1 cellular context compared by ENCODE assay signal in the genomic region with DNA sequence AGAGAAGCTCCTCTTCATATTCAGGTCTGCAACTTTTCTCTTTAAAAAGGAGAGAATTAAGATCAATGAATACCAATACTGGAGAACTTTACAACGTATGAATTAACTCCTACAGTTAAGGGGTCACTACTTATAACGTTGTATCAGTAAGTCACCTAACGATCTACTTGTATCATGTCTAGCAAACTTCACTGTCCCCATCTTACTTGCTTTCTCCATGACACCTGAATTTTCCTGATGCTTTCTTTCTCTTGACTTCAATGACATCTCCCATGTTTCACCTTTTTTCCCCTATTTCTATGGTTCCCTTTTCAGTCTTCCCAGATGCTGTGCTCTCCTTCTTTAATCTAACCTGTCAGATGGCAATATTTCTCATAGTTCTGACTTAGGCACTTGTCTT.
TF ChIP-seq lines count a peak whose summit lies in the region.

No MANE protein-coding gene starts in this region.

TF ChIP-seq in K562, 482 proteins besides CTCF, POLR2A, EP300 and RAD21:
- TF ChIP-seq, protein P1, sequence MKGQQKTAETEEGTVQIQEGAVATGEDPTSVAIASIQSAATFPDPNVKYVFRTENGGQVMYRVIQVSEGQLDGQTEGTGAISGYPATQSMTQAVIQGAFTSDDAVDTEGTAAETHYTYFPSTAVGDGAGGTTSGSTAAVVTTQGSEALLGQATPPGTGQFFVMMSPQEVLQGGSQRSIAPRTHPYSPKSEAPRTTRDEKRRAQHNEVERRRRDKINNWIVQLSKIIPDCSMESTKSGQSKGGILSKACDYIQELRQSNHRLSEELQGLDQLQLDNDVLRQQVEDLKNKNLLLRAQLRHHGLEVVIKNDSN (CRISPR knock-in tag; IDR thresholded peaks at IDR 0.05): no peak
- TF ChIP-seq PCBP1 (IDR thresholded peaks at IDR 0.05; ENCODE audit: low read depth, low read length, poor library complexity, severe bottlenecking): no peak
- 0 out of 2 replicates have a peak, but pooled peaks have one; percentile 27 for TF ChIP-seq GABPA (tag; conservative IDR thresholded peaks at IDR 0.05; ENCODE audit: low read depth)
- TF ChIP-seq, protein P2, sequence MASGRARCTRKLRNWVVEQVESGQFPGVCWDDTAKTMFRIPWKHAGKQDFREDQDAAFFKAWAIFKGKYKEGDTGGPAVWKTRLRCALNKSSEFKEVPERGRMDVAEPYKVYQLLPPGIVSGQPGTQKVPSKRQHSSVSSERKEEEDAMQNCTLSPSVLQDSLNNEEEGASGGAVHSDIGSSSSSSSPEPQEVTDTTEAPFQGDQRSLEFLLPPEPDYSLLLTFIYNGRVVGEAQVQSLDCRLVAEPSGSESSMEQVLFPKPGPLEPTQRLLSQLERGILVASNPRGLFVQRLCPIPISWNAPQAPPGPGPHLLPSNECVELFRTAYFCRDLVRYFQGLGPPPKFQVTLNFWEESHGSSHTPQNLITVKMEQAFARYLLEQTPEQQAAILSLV (tag; IDR thresholded peaks at IDR 0.05): no peak
- TF ChIP-seq SUPT5H (IDR thresholded peaks at IDR 0.05): peak; percentile 42; the same call in 1 of the 2 replicates
- peak; percentile 34 for TF ChIP-seq POLR2B (IDR thresholded peaks at IDR 0.05; ENCODE audit: low read depth, partially characterized antibody)
